ENCODE assay signal across 10 cellular contexts in the genomic region with DNA sequence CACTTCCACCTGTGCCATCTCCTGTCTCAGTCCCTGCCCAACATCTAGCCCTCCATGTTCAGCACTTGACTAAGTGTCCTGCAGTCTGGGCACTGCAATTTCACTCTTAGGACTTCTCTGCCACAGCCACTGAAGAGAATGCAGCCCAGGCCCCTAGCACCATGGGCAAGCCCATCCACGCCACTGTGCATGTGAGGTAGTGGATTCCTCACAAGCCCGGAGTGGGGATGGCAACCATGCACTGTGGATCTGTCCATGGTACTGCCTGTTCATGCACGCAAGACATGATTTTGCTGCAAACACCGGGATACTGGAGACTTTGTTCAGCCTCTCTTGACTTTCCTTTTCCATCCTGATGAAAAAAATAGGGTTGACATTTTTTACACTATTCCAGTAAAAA. TPM values are rescaled to one million over a fixed set of nuclear protein-coding genes. Genes with fewer than 3 reads are reported as not detected.
DNase-seq lines count a peak whose midpoint lies in the region; ATAC-seq and TF ChIP-seq lines count a peak whose summit lies in the region.
"Had no signal": no experiment of that assay in that cellular context is flagged by ENCODE, and none has a peak within 500 bp of the region (broad histone marks: within the 10 kb centered on the region; RNA-seq: fewer than 3 reads in every experiment).

No MANE protein-coding gene starts in this region.

- no TSS peak for BruUV-seq in mammary epithelial cell (replicated peaks; lab: Mats Ljungman, UMichigan)

- no peaks in the 10 kb centered on the region for H3K9me3 Mint-ChIP-seq in CD8-positive, alpha-beta memory T cell
- H3K9me3 Mint-ChIP-seq in natural killer cell: no peaks in the 10 kb centered on the region

- peak in 3 of 4 donors; percentile 30 to 55 (median 45) for ATAC-seq in right lobe of liver
- no peak for ATAC-seq in natural killer cell

- CTCF ChIA-PET in mammary epithelial cell (lab: Charles Lee; ENCODE audit: low non-redundant PET): no interaction called here
- CTCF ChIA-PET in CD8-positive, alpha-beta memory T cell (lab: Charles Lee): no interaction called here

- peaks cover 13 to 35% of the 10 kb centered on the region in 2 donors for H3K27me3 Mint-ChIP-seq in CD8-positive, alpha-beta memory T cell
- H3K27me3 Mint-ChIP-seq in natural killer cell (ENCODE audit: low read depth in 2 of 2): peaks cover 24 to 33% of the 10 kb centered on the region in 2 donors

- no peak overlapping the region for H3K4me3 ChIP-seq in MG63
- H3K4me3 ChIP-seq in mammary epithelial cell (replicated peaks in 1 of 3; ENCODE audit: insufficient read depth in 1 of 3, low read depth in 2 of 3, low read length in 3 of 3): no peak overlapping the region
- no peak overlapping the region for H3K4me3 ChIP-seq in right lobe of liver
- H3K4me3 ChIP-seq in CD8-positive, alpha-beta memory T cell (ENCODE audit: low read length): no peak overlapping the region

- dilution Hi-C loops in mammary epithelial cell (cut with HindIII; ENCODE audit: low sequenced_read_pairs): no loop called here

- no peak overlapping the region for H3K4me3 Mint-ChIP-seq in CD8-positive, alpha-beta memory T cell
- H3K4me3 Mint-ChIP-seq in natural killer cell: no peak overlapping the region

- in situ Hi-C loops in mammary epithelial cell (cut with MboI; ENCODE audit: low sequenced_read_pairs in 2 of 2) (no loop called here), G401 (cut with HindIII; ENCODE audit: low sequenced_read_pairs) (no loop called here)

- H3K36me3 Mint-ChIP-seq in CD8-positive, alpha-beta memory T cell: peaks cover 0 to 3% (median 0%) of the 10 kb centered on the region in 3 donors
- H3K36me3 Mint-ChIP-seq in natural killer cell: no peaks in the 10 kb centered on the region

- H3K36me3 ChIP-seq in MG63 (no peaks in the 10 kb centered on the region), mammary epithelial cell (ENCODE audit: insufficient read depth, low read length) (no peaks in the 10 kb centered on the region), right lobe of liver (no peaks in the 10 kb centered on the region)
- H3K36me3 ChIP-seq in CD8-positive, alpha-beta memory T cell (ENCODE audit: insufficient read depth, low read length): no peaks in the 10 kb centered on the region
- H3K36me3 ChIP-seq: WERI-Rb-1 had no signal

- no peak for TF ChIP-seq POLR2A in right lobe of liver (IDR thresholded peaks at IDR 0.05)

- no peak overlapping the region for H3K4me2 ChIP-seq in mammary epithelial cell (ENCODE audit: insufficient read depth, low read depth, low read length)

- H3K9me3 ChIP-seq in MG63: no peaks in the 10 kb centered on the region
- no peaks in the 10 kb centered on the region for H3K9me3 ChIP-seq in mammary epithelial cell (replicated peaks; ENCODE audit: insufficient read depth, low read length)
- no peaks in the 10 kb centered on the region for H3K9me3 ChIP-seq in right lobe of liver
- H3K9me3 ChIP-seq in CD8-positive, alpha-beta memory T cell (ENCODE audit: low read length): no peaks in the 10 kb centered on the region

- H3K79me2 ChIP-seq in mammary epithelial cell (ENCODE audit: insufficient read depth, low read length): no peaks in the 10 kb centered on the region

- POLR2A ChIA-PET in CD8-positive, alpha-beta memory T cell (lab: Charles Lee): no interaction called here

- TF ChIP-seq CTCF in mammary epithelial cell (conservative IDR thresholded peaks at IDR 0.05 in 1 of 2, IDR thresholded peaks at IDR 0.05 in 1 of 2; ENCODE audit: extremely low read depth in 1 of 2, insufficient read depth in 1 of 2, low read depth in 1 of 2, low read length in 2 of 2) (no peak), right lobe of liver (IDR thresholded peaks at IDR 0.05) (no peak), natural killer cell (IDR thresholded peaks at IDR 0.05) (no peak)

- intact Hi-C loops in mammary epithelial cell (cut with micrococcal nuclease): no loop called here
- intact Hi-C loops in right lobe of liver (cut with DNase I): no loop called here
- intact Hi-C loops in natural killer cell (cut with micrococcal nuclease): no loop called here

- no peak overlapping the region for H2AFZ ChIP-seq in mammary epithelial cell (ENCODE audit: low read depth, low read length)

- no peak overlapping the region for H3K27ac ChIP-seq in mammary epithelial cell (ENCODE audit: insufficient read depth, low read depth, low read length)
- H3K27ac ChIP-seq in right lobe of liver: no peak overlapping the region
- H3K27ac ChIP-seq in CD8-positive, alpha-beta memory T cell (ENCODE audit: low read depth, low read length): no peak overlapping the region
- H3K27ac ChIP-seq: WERI-Rb-1 had no signal

- H3K4me1 Mint-ChIP-seq in CD8-positive, alpha-beta memory T cell: no peaks in the 10 kb centered on the region
- no peaks in the 10 kb centered on the region for H3K4me1 Mint-ChIP-seq in natural killer cell

- H4K20me1 ChIP-seq in mammary epithelial cell (ENCODE audit: insufficient read depth, low read length): no peaks in the 10 kb centered on the region

- H3K4me1 ChIP-seq in mammary epithelial cell (ENCODE audit: insufficient read depth, low read length) (no peaks in the 10 kb centered on the region), right lobe of liver (peaks cover 0 to 23% (median 0%) of the 10 kb centered on the region in 4 donors)
- no peaks in the 10 kb centered on the region for H3K4me1 ChIP-seq in CD8-positive, alpha-beta memory T cell (ENCODE audit: insufficient read depth, low read length)

- H3K27me3 ChIP-seq in MG63 (peaks cover 9% of the 10 kb centered on the region; the same call in 1 of the 2 replicates), mammary epithelial cell (ENCODE audit: insufficient read depth, low read length) (peaks cover 2% of the 10 kb centered on the region), right lobe of liver (no peaks in the 10 kb centered on the region)
- H3K27me3 ChIP-seq in CD8-positive, alpha-beta memory T cell (ENCODE audit: insufficient read depth, low read length, poor library complexity, severe bottlenecking): no peaks in the 10 kb centered on the region

- DNase-seq in COLO829 (ENCODE audit: low spot score) (peak; percentile 42), MG63 (peak; percentile 7), mammary epithelial cell (peak; percentile 17), right lobe of liver (no peak), G401 (ENCODE audit: low spot score) (no peak), natural killer cell (no peak)
- no peak for DNase-seq in CD8-positive, alpha-beta memory T cell
- no peak for DNase-seq in activated effector memory CD4-positive, alpha-beta T cell treated with Interleukin-2 at 50 U/mL for 16 hours
- DNase-seq: amniotic stem cell, WERI-Rb-1 had no signal

- H3K9ac ChIP-seq in mammary epithelial cell (ENCODE audit: insufficient read depth, low read length): no peak overlapping the region

- no peak overlapping the region for H3K27ac Mint-ChIP-seq in CD8-positive, alpha-beta memory T cell
- no peak overlapping the region for H3K27ac Mint-ChIP-seq in natural killer cell

- 6% methylated on average over 4 of the region's 4 CpGs for WGBS in mammary epithelial cell (ENCODE audit: low coverage, missing lambda C conversion rate)
- WGBS in right lobe of liver (ENCODE audit: insufficient coverage, low coverage, low lambda C conversion rate, missing lambda C conversion rate): 48% methylated on average over 3 of the region's 4 CpGs

RNA-seq across cellular contexts. Expression of a gene that starts 12.3 kb away (rescaled TPM):
- not detected in 2 replicates for total RNA-seq in MG63 (2014; rRNA removed; shearing (Covaris generic); ENCODE audit: low replicate concordance)
- total RNA-seq in mammary epithelial cell (not detected), right lobe of liver (10 to 100 TPM; 37.9 to 75.7 (median 45.2) TPM), natural killer cell (not detected)
- not detected for polyA plus RNA-seq in mammary epithelial cell
- not detected for polyA minus RNA-seq in mammary epithelial cell
- not detected for total RNA-seq in CD8-positive, alpha-beta memory T cell
- polyA plus RNA-seq in CD8-positive, alpha-beta memory T cell: not detected
- total RNA-seq in G401 (2014; rRNA removed; shearing (Covaris generic)): not detected in 2 replicates

Comparison
In these comparisons a context has a peak if more than half of its experiments do, and no peak if none do; other contexts are left out.
1. DNase-seq: peak in COLO829 (single experiment), MG63 (single experiment) and mammary epithelial cell (single experiment); none in right lobe of liver (0 of 3), CD8-positive, alpha-beta memory T cell (0 of 5), G401 (single experiment), activated effector memory CD4-positive, alpha-beta T cell treated with Interleukin-2 at 50 U/mL for 16 hours (single experiment) and natural killer cell (single experiment).
2. ATAC-seq: peak in right lobe of liver (3 of 4); none in natural killer cell (0 of 3).
3. RNA of a gene that starts 12.3 kb away (total RNA-seq): 37.9 to 75.7 TPM in right lobe of liver; not detected in CD8-positive, alpha-beta memory T cell, not detected in MG63, not detected in mammary epithelial cell, not detected in G401 and not detected in natural killer cell; every median in the first group is over 10 times any median in the second.